2 cellular contexts compared by ENCODE assay signal in the genomic region with DNA sequence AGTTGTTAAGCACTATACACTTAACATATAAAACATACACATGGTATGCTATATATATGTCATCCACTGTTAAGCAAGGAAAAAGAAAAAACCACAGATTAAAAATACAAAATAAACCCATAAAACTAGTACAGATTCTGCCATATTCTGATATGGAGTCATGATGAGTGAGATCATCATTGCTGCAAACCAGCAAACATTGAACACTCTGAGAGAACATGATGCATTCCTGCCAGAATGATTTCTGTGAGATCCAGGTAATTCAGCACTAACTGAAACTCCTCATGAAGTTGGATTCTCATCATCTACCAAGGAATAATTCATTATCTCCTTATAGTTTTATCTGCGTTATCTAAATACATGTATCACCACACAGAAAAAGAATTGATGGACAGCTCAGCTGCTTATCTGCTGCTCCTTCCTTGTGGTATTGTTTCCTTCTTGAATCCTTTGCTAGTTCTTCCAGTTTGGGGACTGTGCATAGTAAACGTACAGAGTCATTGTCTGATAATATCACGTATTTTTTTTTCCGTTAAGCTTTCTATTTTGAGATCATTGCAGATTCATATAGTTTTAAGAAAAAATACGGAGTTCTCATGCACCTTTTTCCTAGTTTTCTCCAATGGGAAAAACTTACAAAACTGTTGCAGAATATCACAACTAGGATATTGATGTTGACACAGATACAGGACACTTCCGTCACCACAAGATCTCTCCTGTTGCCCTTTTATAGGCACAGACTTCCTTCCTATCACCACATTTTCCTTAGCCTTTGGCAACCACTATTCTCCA.
TF ChIP-seq lines count a peak whose summit lies in the region.

No MANE protein-coding gene starts in this region.

TF ChIP-seq in IMR-90, 13 proteins besides CTCF, POLR2A, EP300 and RAD21:
- no peak for TF ChIP-seq CEBPB (IDR thresholded peaks at IDR 0.05; ENCODE audit: low read depth, low read length)
- no peak for TF ChIP-seq SMC3 (IDR thresholded peaks at IDR 0.05; ENCODE audit: low read depth, low read length)
- TF ChIP-seq RCOR1 (IDR thresholded peaks at IDR 0.05; ENCODE audit: insufficient replicate concordance, low read length): no peak
- no peak for TF ChIP-seq MXI1 (IDR thresholded peaks at IDR 0.05; ENCODE audit: borderline replicate concordance, low read depth, low read length)
- no peak for TF ChIP-seq MAZ (IDR thresholded peaks at IDR 0.05; ENCODE audit: borderline replicate concordance, low read depth, low read length)
- no peak for TF ChIP-seq MAFK (IDR thresholded peaks at IDR 0.05; ENCODE audit: low read depth, low read length)
- TF ChIP-seq BHLHE40 (IDR thresholded peaks at IDR 0.05; ENCODE audit: low read depth, low read length): no peak
- TF ChIP-seq CHD1 (IDR thresholded peaks at IDR 0.05; ENCODE audit: low read depth, low read length): no peak
- TF ChIP-seq FOS (IDR thresholded peaks at IDR 0.05; ENCODE audit: low read depth, low read length): no peak
- no peak for TF ChIP-seq NFE2L2 (IDR thresholded peaks at IDR 0.05; ENCODE audit: low read depth, low read length)
- TF ChIP-seq ELK1 (IDR thresholded peaks at IDR 0.05; ENCODE audit: borderline replicate concordance, low read depth, low read length): no peak
- TF ChIP-seq, protein P1, sequence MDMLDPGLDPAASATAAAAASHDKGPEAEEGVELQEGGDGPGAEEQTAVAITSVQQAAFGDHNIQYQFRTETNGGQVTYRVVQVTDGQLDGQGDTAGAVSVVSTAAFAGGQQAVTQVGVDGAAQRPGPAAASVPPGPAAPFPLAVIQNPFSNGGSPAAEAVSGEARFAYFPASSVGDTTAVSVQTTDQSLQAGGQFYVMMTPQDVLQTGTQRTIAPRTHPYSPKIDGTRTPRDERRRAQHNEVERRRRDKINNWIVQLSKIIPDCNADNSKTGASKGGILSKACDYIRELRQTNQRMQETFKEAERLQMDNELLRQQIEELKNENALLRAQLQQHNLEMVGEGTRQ (IDR thresholded peaks at IDR 0.05; ENCODE audit: low read depth, low read length): no peak
- no peak for TF ChIP-seq RFX5 (IDR thresholded peaks at IDR 0.05; ENCODE audit: low read depth, low read length)

TF ChIP-seq in endothelial cell of umbilical vein, 7 proteins besides CTCF, POLR2A, EP300 and RAD21:
- TF ChIP-seq FOS (IDR thresholded peaks at IDR 0.05; ENCODE audit: borderline replicate concordance, insufficient read depth, low read length) (no peak), GATA2 (IDR thresholded peaks at IDR 0.05; ENCODE audit: insufficient read depth, insufficient read length, low read depth, low read length) (peak; percentile 50)
